25 cellular contexts compared by ENCODE assay signal in genomic region chr11:133491680-133492383, GRCh38. TPM values are rescaled to one million over a fixed set of nuclear protein-coding genes. Genes with fewer than 3 reads are reported as not detected.
"Had no signal": no experiment of that assay in that cellular context is flagged by ENCODE, and none has a peak within 500 bp of the region (broad histone marks: within the 10 kb centered on the region; RNA-seq: fewer than 3 reads in every experiment).

No MANE protein-coding gene starts in this region.

- H3K27me3 Mint-ChIP-seq: activated B cell treated with CpG ODN at 0.5 μM for 24 hours; activated T-helper 17 cell treated with anti-CD3 and anti-CD28 coated beads, Interleukin-2, amount 50 U/mL, for 72 hours had no signal

- H3K4me1 Mint-ChIP-seq: activated B cell treated with CpG ODN at 0.5 μM for 24 hours; activated T-helper 17 cell treated with anti-CD3 and anti-CD28 coated beads, Interleukin-2, amount 50 U/mL, for 72 hours had no signal

- ATAC-seq: activated CD4-positive, CD25-positive, alpha-beta regulatory T cell treated with anti-CD3 and anti-CD28 coated beads, Interleukin-2, amount 50 U/mL, for 24 hours; activated CD8-positive, alpha-beta T cell treated with anti-CD3 and anti-CD28 coated beads for 36 hours; activated T-cell treated with anti-CD3 and anti-CD28 coated beads, Interleukin-2, amount 50 U/mL, for 4 hours; activated T-helper 17 cell treated with anti-CD3 and anti-CD28 coated beads, Interleukin-2, amount 50 U/mL, for 72 hours had no signal

- H3K4me3 Mint-ChIP-seq: activated B cell treated with CpG ODN at 0.5 μM for 24 hours; activated CD8-positive, alpha-beta T cell treated with anti-CD3 and anti-CD28 coated beads for 36 hours; activated naive CD8-positive, alpha-beta T cell; activated T-cell treated with anti-CD3 and anti-CD28 coated beads, Interleukin-2, amount 50 U/mL, for 4 hours; activated T-helper 17 cell treated with anti-CD3 and anti-CD28 coated beads, Interleukin-2, amount 50 U/mL, for 72 hours had no signal

- H3K27ac ChIP-seq: brain microvascular endothelial cell, epithelial cell of prostate, VCaP had no signal

- DNase-seq: activated B cell treated with CpG ODN at 0.5 μM for 24 hours; activated CD4-positive, alpha-beta T cell treated with anti-CD3 and anti-CD28 coated beads for 48 hours; activated CD4-positive, alpha-beta T cell treated with anti-CD3 and anti-CD28 coated beads, Interleukin-2, amount 50 U/mL, for 1 hour; activated CD4-positive, alpha-beta T cell treated with anti-CD3 and anti-CD28 coated beads, Interleukin-2, amount 50 U/mL, for 48 hours; activated CD8-positive, alpha-beta memory T cell treated with anti-CD3 and anti-CD28 coated beads for 24 hours; activated CD8-positive, alpha-beta T cell treated with anti-CD3 and anti-CD28 coated beads for 36 hours; activated effector memory CD4-positive, alpha-beta T cell treated with Interleukin-2 at 50 U/mL for 16 hours; activated gamma-delta T cell treated with Interleukin-2 at 50 U/mL for 16 hours; activated naive CD4-positive, alpha-beta T cell treated with anti-CD3 and anti-CD28 coated beads, Interleukin-2, amount 50 U/mL, for 16 hours; activated naive CD4-positive, alpha-beta T cell treated with Interleukin-2 at 50 U/mL for 16 hours; activated T-cell treated with anti-CD3 and anti-CD28 coated beads, Interleukin-2, amount 50 U/mL, for 4 hours; amniotic stem cell; anterior cingulate cortex; brain microvascular endothelial cell; effector CD8-positive, alpha-beta T cell; foreskin fibroblast; T-helper 2 cell had no signal

- H3K36me3 Mint-ChIP-seq: activated naive CD8-positive, alpha-beta T cell had no signal

- H3K36me3 ChIP-seq: brain microvascular endothelial cell had no signal

- H3K27me3 ChIP-seq: brain microvascular endothelial cell had no signal

- H3K27ac Mint-ChIP-seq: activated B cell treated with CpG ODN at 0.5 μM for 24 hours; activated CD8-positive, alpha-beta T cell treated with anti-CD3 and anti-CD28 coated beads for 36 hours; activated naive CD8-positive, alpha-beta T cell; activated T-helper 17 cell treated with anti-CD3 and anti-CD28 coated beads, Interleukin-2, amount 50 U/mL, for 72 hours had no signal

RNA-seq across cellular contexts. Expression of gene OPCML, which starts 40.5 kb away (rescaled TPM):
- total RNA-seq: activated B cell treated with CpG ODN at 0.5 μM for 24 hours; activated CD8-positive, alpha-beta T cell treated with anti-CD3 and anti-CD28 coated beads for 36 hours; activated T-cell treated with anti-CD3 and anti-CD28 coated beads, Interleukin-2, amount 50 U/mL, for 4 hours; activated T-helper 17 cell treated with anti-CD3 and anti-CD28 coated beads, Interleukin-2, amount 50 U/mL, for 72 hours; bronchial epithelial cell; dermis microvascular lymphatic vessel endothelial cell; endothelial cell of umbilical vein had no signal
- polyA plus RNA-seq: endothelial cell of umbilical vein had no signal
